1 cellular context compared by ENCODE assay signal in genomic region chr4:185792384-185793146, GRCh38.
TF ChIP-seq lines count a peak whose summit lies in the region.

No MANE protein-coding gene starts in this region.

TF ChIP-seq in GM23338, 12 proteins besides CTCF, POLR2A, EP300 and RAD21 (continued from another document):
- TF ChIP-seq ZNF462 (CRISPR knock-in tag; IDR thresholded peaks at IDR 0.05) (no peak), JUNB (IDR thresholded peaks at IDR 0.05; ENCODE audit: unreplicated experiment) (no peak), ZNF331 (CRISPR knock-in tag; IDR thresholded peaks at IDR 0.05; ENCODE audit: low read depth) (no peak), ZNF114 (CRISPR knock-in tag; IDR thresholded peaks at IDR 0.05) (no peak), ETS1 (IDR thresholded peaks at IDR 0.05) (no peak)
